Comparison of ENCODE assay signal across 8 cellular contexts in genomic region chr7:7182156-7183060, GRCh38. TPM values are rescaled to one million over a fixed set of nuclear protein-coding genes. Genes with fewer than 3 reads are reported as not detected.
DNase-seq lines count a peak whose midpoint lies in the region; ATAC-seq and TF ChIP-seq lines count a peak whose summit lies in the region.

TSS of gene C1GALT1 (plus strand) at chr7:7182544. CDS start at chr7:7234320, 51,776 bp downstream.

- H3K27me3 ChIP-seq in AG04450 (ENCODE audit: control insufficient read depth, insufficient read depth, low read length), result no peaks in the 10 kb centered on the region
- H3K27me3 ChIP-seq in breast epithelium, result no peaks in the 10 kb centered on the region
- no peaks in the 10 kb centered on the region for H3K27me3 ChIP-seq in iPS-20b (ENCODE audit: insufficient read depth, low read length)

- H3K9me3 ChIP-seq in AG04450 (ENCODE audit: control insufficient read depth, insufficient read depth, low read length) (0 out of 2 replicates have a peak, but pooled peaks cover 2% of the 10 kb centered on the region), breast epithelium (no peaks in the 10 kb centered on the region), iPS-20b (ENCODE audit: insufficient read depth, low read depth, low read length) (no peaks in the 10 kb centered on the region)

- DNase-seq in AG04450 (ENCODE audit: low read depth, low spot score) (peak; percentile 97), NCI-H2196 (lab: John Stamatoyannopoulos, UW; ENCODE audit: unreplicated experiment) (peak; percentile 97), breast epithelium (ENCODE audit: low spot score in 2 of 2) (peak; percentile 94 to 95)

- POLR2A ChIA-PET in AG04450 (lab: Yijun Ruan, JAX), result interaction anchor here (0.6 to 0.9 kb wide), 4 partner anchors 39 to 261 kb away, joined by 3 to 4 read pairs (median 4); no protein-coding TSS in a partner anchor

- peak; percentile 74 for TF ChIP-seq POLR2A in breast epithelium (IDR thresholded peaks at IDR 0.05)

- intact Hi-C loops in breast epithelium (cut with DNase I; ENCODE audit: low total_unique reads), result no loop called here

- peak within 1 kb of the TSS; percentile 94 for H3K9ac ChIP-seq in iPS-20b (ENCODE audit: low read depth, low read length)

- H3K27ac ChIP-seq in AG04450 (ENCODE audit: low read depth, low read length) (peak within 1 kb of the TSS; percentile 83), VCaP (peak within 1 kb of the TSS; percentile 83), breast epithelium (peak within 1 kb of the TSS; percentile 88 to 98), iPS-20b (ENCODE audit: low read length) (peak within 1 kb of the TSS; percentile 90), skin epidermis (peak within 1 kb of the TSS; percentile 82 to 98 (median 95))

- H3K36me3 ChIP-seq in breast epithelium (no peaks in the 10 kb centered on the region), iPS-20b (ENCODE audit: insufficient read depth, low read depth, low read length) (peaks cover 19% of the 10 kb centered on the region)

- H3K4me3 ChIP-seq in AG04450 (ENCODE audit: low read depth, low read length) (peak within 1 kb of the TSS; percentile 85), breast epithelium (peak within 1 kb of the TSS; percentile 69 to 94 (median 89)), iPS-20b (ENCODE audit: low read length) (peak within 1 kb of the TSS; percentile 94), skin epidermis (peak within 1 kb of the TSS; percentile 90 to 98 (median 94))

- CTCF ChIA-PET in AG04450 (lab: Charles Lee), result interaction anchor here (1.1 to 1.5 kb wide), 6 partner anchors 8 to 243 kb away, joined by 3 to 5 read pairs (median 4); no protein-coding TSS in a partner anchor

- TF ChIP-seq CTCF in AG04450 (IDR thresholded peaks at IDR 0.05; ENCODE audit: low read depth, low read length) (peak; percentile 71), VCaP (conservative IDR thresholded peaks at IDR 0.05) (peak; percentile 63), breast epithelium (IDR thresholded peaks at IDR 0.05) (peak; percentile 35 to 54 (median 50))

- H3K4me1 ChIP-seq in breast epithelium (no peaks in the 10 kb centered on the region), iPS-20b (ENCODE audit: insufficient read depth, low read length) (peaks cover 18% of the 10 kb centered on the region; the same call in 1 of the 2 replicates)

- ATAC-seq in GM18870 (IDR thresholded peaks at IDR 0.05; ENCODE audit: unreplicated experiment) (peak; percentile 79), HG03135 (IDR thresholded peaks at IDR 0.05; ENCODE audit: unreplicated experiment) (peak; percentile 83)

RNA-seq across cellular contexts. Expression of gene C1GALT1, which starts in this region (rescaled TPM):
- 14.6 and 24.0 TPM in 2 replicates for polyA plus RNA-seq in AG04450 (2011; rRNA removed)
- 4.6 and 11.0 TPM in 2 replicates for polyA minus RNA-seq in AG04450 (2011; rRNA and poly(A)+ RNA removed)
- 10 to 100 TPM; 30.8 to 35.5 (median 34.7) TPM for total RNA-seq in breast epithelium

Comparison
In these comparisons a context has a peak if more than half of its experiments do, and no peak if none do; other contexts are left out.
1. Peak in every context shown above with its lines: DNase-seq, ATAC-seq, H3K4me3 ChIP-seq and H3K27ac ChIP-seq.